ENCODE assay signal across 17 cellular contexts in the genomic region with DNA sequence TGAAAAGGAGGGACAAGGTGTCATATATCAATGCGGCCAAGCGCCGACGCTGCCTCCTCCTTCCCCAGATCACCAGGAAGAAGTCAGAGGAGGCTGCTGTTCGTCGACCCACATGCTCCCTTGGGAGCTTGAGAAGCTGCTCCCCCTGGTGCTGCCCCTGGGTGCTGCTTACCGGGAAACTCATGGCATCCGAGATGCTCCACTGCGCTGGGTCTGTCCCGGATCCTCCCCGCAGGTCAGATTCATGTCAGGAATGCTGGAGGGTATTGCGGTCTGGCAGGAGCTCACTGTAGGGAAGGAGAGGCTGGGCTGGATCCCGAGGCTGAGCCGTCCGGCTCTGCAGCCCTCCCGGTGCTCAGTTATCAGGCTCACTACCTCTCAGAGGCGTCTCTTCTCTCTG.
DNase-seq lines count a peak whose midpoint lies in the region; ATAC-seq and TF ChIP-seq lines count a peak whose summit lies in the region.
"Had no signal": no experiment of that assay in that cellular context is flagged by ENCODE, and none has a peak within 500 bp of the region (broad histone marks: within the 10 kb centered on the region; RNA-seq: fewer than 3 reads in every experiment).

No MANE protein-coding gene starts in this region.

- H3K27me3 ChIP-seq in SJSA1 (replicated peaks) = no peaks in the 10 kb centered on the region
- no peaks in the 10 kb centered on the region for H3K27me3 ChIP-seq in sigmoid colon
- H3K27me3 ChIP-seq in BE2C = no peaks in the 10 kb centered on the region
- H3K27me3 ChIP-seq: tibial nerve had no signal

- H3K4me1 ChIP-seq in SJSA1 (replicated peaks) (peaks cover 17% of the 10 kb centered on the region), sigmoid colon (peaks cover 0 to 21% (median 12%) of the 10 kb centered on the region in 4 donors), BE2C (no peaks in the 10 kb centered on the region)

- H3K4me3 ChIP-seq in SJSA1 = no peak overlapping the region
- no peak overlapping the region for H3K4me3 ChIP-seq in fibroblast of pulmonary artery (replicated peaks; ENCODE audit: low read depth, low read length)
- H3K4me3 ChIP-seq in sigmoid colon = no peak overlapping the region
- no peak overlapping the region for H3K4me3 ChIP-seq in BE2C (ENCODE audit: low read depth, low read length)
- H3K4me3 ChIP-seq: smooth muscle cell, tibial nerve had no signal

- no peak for TF ChIP-seq POLR2A in sigmoid colon (IDR thresholded peaks at IDR 0.05)

- peak; percentile 35 for TF ChIP-seq CTCF in fibroblast of pulmonary artery (IDR thresholded peaks at IDR 0.05; ENCODE audit: low read length, missing control alignments)
- TF ChIP-seq CTCF in sigmoid colon (IDR thresholded peaks at IDR 0.05) = no peak
- no peak for TF ChIP-seq CTCF in BE2C (IDR thresholded peaks at IDR 0.05; ENCODE audit: low read depth, low read length)

- ATAC-seq in stimulated activated naive CD8-positive, alpha-beta T cell treated with anti-CD3 and anti-CD28 coated beads, Interleukin-15, Interleukin-2, amounts not matched to agents 100 U/mL and 50 U/mL, for 24 hours = no peak
- ATAC-seq: WTC11 had no signal

- no peak overlapping the region for H3K27ac ChIP-seq in SJSA1
- peak overlapping the region in 3 of 4 donors; percentile 2 to 62 (median 37) for H3K27ac ChIP-seq in sigmoid colon

- DNase-seq in DMS53 (lab: John Stamatoyannopoulos, UW) (peak; percentile 19), DMS53 treated with DMSO at 0.1 percent for 48 hours (lab: John Stamatoyannopoulos, UW; ENCODE audit: unreplicated experiment) (no peak), SJSA1 (ENCODE audit: low read depth in 1 of 2, low spot score in 2 of 2) (peak; percentile 42 to 72), fibroblast of pulmonary artery (ENCODE audit: low read depth) (peak; percentile 61), sigmoid colon (peak; percentile 69), BE2C (no peak), SW480 (ENCODE audit: low spot score) (no peak)
- no peak for DNase-seq in stimulated activated naive CD8-positive, alpha-beta T cell treated with anti-CD3 and anti-CD28 coated beads, Interleukin-15, Interleukin-2, amounts not matched to agents 100 U/mL and 50 U/mL, for 24 hours
- DNase-seq: 8988T, amygdala, DMS153, naive B cell, NCI-H510A treated with DMSO at 0.1 percent for 48 hours, SIG-M5 had no signal

- H3K36me3 ChIP-seq in SJSA1 (no peaks in the 10 kb centered on the region), sigmoid colon (no peaks in the 10 kb centered on the region), BE2C (no peaks in the 10 kb centered on the region)
- H3K36me3 ChIP-seq: tibial nerve had no signal

- TF ChIP-seq EP300 in sigmoid colon (IDR thresholded peaks at IDR 0.05) = no peak

- intact Hi-C loops in sigmoid colon (cut with DNase I) = no loop called here

- H3K9me3 ChIP-seq in SJSA1 (replicated peaks) (no peaks in the 10 kb centered on the region; the same call in 1 of the 2 replicates), sigmoid colon (no peaks in the 10 kb centered on the region), BE2C (no peaks in the 10 kb centered on the region)
- H3K9me3 ChIP-seq: tibial nerve had no signal

- 88% methylated on average over 17 of the region's 17 CpGs for WGBS in sigmoid colon, 2 donors

Comparison
In these comparisons a context has a peak if more than half of its experiments do, and no peak if none do; other contexts are left out.
1. DNase-seq: peak in DMS53 (single experiment), SJSA1 (2 of 2), fibroblast of pulmonary artery (single experiment) and sigmoid colon (single experiment); none in DMS53 treated with DMSO at 0.1 percent for 48 hours (single experiment), BE2C (single experiment), stimulated activated naive CD8-positive, alpha-beta T cell treated with anti-CD3 and anti-CD28 coated beads, Interleukin-15, Interleukin-2, amounts not matched to agents 100 U/mL and 50 U/mL, for 24 hours (single experiment) and SW480 (single experiment).